Comparison of ENCODE assay signal across 32 cellular contexts in the genomic region with DNA sequence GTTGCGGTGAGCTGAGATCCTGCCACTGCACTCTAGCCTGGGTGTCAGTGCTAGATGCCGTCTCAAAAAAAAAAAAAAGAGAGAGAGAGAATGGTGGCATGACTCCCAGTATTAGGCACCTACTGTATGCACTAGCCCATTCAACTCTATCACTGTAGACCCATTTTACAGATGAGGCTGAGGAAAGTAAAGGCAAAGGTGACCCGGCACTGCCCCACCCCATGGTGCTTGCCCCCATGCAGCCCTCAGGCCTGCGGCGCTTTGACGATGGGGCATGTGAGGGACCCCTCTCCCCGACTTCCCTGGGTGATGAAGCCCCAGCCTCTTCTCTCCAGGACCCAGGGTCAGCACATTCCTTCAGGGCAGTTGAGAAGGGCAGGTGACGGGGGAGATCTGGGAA. TPM values are rescaled to one million over a fixed set of nuclear protein-coding genes. Genes with fewer than 3 reads are reported as not detected.
"Had no signal": no experiment of that assay in that cellular context is flagged by ENCODE, and none has a peak within 500 bp of the region (broad histone marks: within the 10 kb centered on the region; RNA-seq: fewer than 3 reads in every experiment).

No MANE protein-coding gene starts in this region.

- H3K4me1 ChIP-seq: ascending aorta, breast epithelium, colonic mucosa, foreskin keratinocyte had no signal

- H3K9me3 ChIP-seq: ascending aorta, colonic mucosa, gastrocnemius medialis, heart left ventricle had no signal

- H3K27ac ChIP-seq: ascending aorta, breast epithelium, cardiac muscle cell, colonic mucosa, dorsolateral prefrontal cortex, foreskin keratinocyte, gastrocnemius medialis, heart left ventricle, WERI-Rb-1 had no signal

- H3K4me3 ChIP-seq: ascending aorta, breast epithelium, cardiac muscle cell, colonic mucosa, dorsolateral prefrontal cortex, gastrocnemius medialis, heart left ventricle had no signal

- DNase-seq: activated CD4-positive, alpha-beta memory T cell treated with anti-CD3 and anti-CD28 coated beads for 36 hours; activated CD4-positive, alpha-beta T cell treated with anti-CD3 and anti-CD28 coated beads for 36 hours; activated CD4-positive, alpha-beta T cell treated with anti-CD3 and anti-CD28 coated beads, Interleukin-2, amount 10 ng/mL, durations not matched to agents 24 days and 14 days; activated CD4-positive, CD25-positive, alpha-beta regulatory T cell; activated CD4-positive, CD25-positive, alpha-beta regulatory T cell treated with anti-CD3 and anti-CD28 coated beads, Interleukin-2, amount 50 U/mL, for 72 hours; activated CD8-positive, alpha-beta memory T cell treated with anti-CD3 and anti-CD28 coated beads, Interleukin-2, amount 10 ng/mL, durations not matched to agents 7 days and 5 days; activated CD8-positive, alpha-beta memory T cell treated with anti-CD3 and anti-CD28 coated beads, Interleukin-2, amount 50 U/mL, for 48 hours; activated CD8-positive, alpha-beta T cell treated with anti-CD3 and anti-CD28 coated beads, Interleukin-2, amount 10 ng/mL, durations not matched to agents 7 days and 5 days; activated gamma-delta T cell; activated naive CD4-positive, alpha-beta T cell; activated naive CD4-positive, alpha-beta T cell treated with anti-CD3 and anti-CD28 coated beads, Interleukin-2, amount 10 ng/mL, durations not matched to agents 7 days and 5 days; activated naive CD8-positive, alpha-beta T cell treated with anti-CD3 and anti-CD28 coated beads, Interleukin-2, amount 10 ng/mL, durations not matched to agents 7 days and 5 days; activated T-cell treated with anti-CD3 and anti-CD28 coated beads for 4 hours; activated T-cell treated with anti-CD3 and anti-CD28 coated beads, Interleukin-2, amount 50 U/mL, for 24 hours; activated T-cell treated with anti-CD3 and anti-CD28 coated beads, Interleukin-2, amount 50 U/mL, for 72 hours; central memory CD4-positive, alpha-beta T cell; cerebellar nuclear complex; colonic mucosa; dorsolateral prefrontal cortex; effector memory CD4-positive, alpha-beta T cell; endodermal cell; foreskin keratinocyte; gastrocnemius medialis; glutamatergic neuron; heart left ventricle; T-helper 9 cell; WERI-Rb-1 had no signal

- H3K36me3 ChIP-seq: ascending aorta, breast epithelium, cardiac muscle cell, colonic mucosa, gastrocnemius medialis, heart left ventricle, WERI-Rb-1 had no signal

- ATAC-seq: activated CD4-positive, alpha-beta T cell treated with anti-CD3 and anti-CD28 coated beads for 36 hours; activated CD8-positive, alpha-beta memory T cell treated with anti-CD3 and anti-CD28 coated beads, Interleukin-2, amount 10 ng/mL, durations not matched to agents 7 days and 5 days; activated CD8-positive, alpha-beta T cell treated with anti-CD3 and anti-CD28 coated beads, Interleukin-2, amount 10 ng/mL, durations not matched to agents 7 days and 5 days; activated naive CD4-positive, alpha-beta T cell treated with anti-CD3 and anti-CD28 coated beads, Interleukin-2, amount 50 U/mL, for 72 hours; esophagus mucosa; foreskin keratinocyte; gastrocnemius medialis; heart left ventricle had no signal

RNA-seq across cellular contexts. Expression of a gene that starts 7.3 kb away (rescaled TPM):
- total RNA-seq: activated CD4-positive, alpha-beta memory T cell treated with anti-CD3 and anti-CD28 coated beads for 36 hours; activated CD8-positive, alpha-beta T cell treated with anti-CD3 and anti-CD28 coated beads, Interleukin-2, amount 10 ng/mL, durations not matched to agents 7 days and 5 days; ascending aorta had no signal
